8 cellular contexts compared by ENCODE assay signal in genomic region chr6:34238507-34239239, GRCh38. TPM values are rescaled to one million over a fixed set of nuclear protein-coding genes. Genes with fewer than 3 reads are reported as not detected.
A peak's percentile ranks its signal among the peaks of the same experiment; 100 is the strongest.
DNase-seq lines count a peak whose midpoint lies in the region; ATAC-seq, FAIRE-seq and TF ChIP-seq lines count a peak whose summit lies in the region.

No MANE protein-coding gene starts in this region.

- peaks cover 7% of the 10 kb centered on the region; the same call in 2 of the 3 replicates for H3K9me3 Mint-ChIP-seq in GM23338
- no peaks in the 10 kb centered on the region for H3K9me3 Mint-ChIP-seq in activated naive CD8-positive, alpha-beta T cell (ENCODE audit: low read depth)

- H3K9me3 ChIP-seq in A549 = no peaks in the 10 kb centered on the region

- peaks cover 54% of the 10 kb centered on the region for H3K27me3 Mint-ChIP-seq in GM23338 (ENCODE audit: insufficient read depth, low read depth, poor library complexity)
- H3K27me3 Mint-ChIP-seq in activated naive CD8-positive, alpha-beta T cell = no peaks in the 10 kb centered on the region

- TF ChIP-seq EP300 in A549 (IDR thresholded peaks at IDR 0.05) = no peak

- TF ChIP-seq RAD21 in A549 (conservative IDR thresholded peaks at IDR 0.05 in 1 of 2, IDR thresholded peaks at IDR 0.05 in 1 of 2) = no peak

- peaks cover 68% of the 10 kb centered on the region for H3K4me1 ChIP-seq in A549
- peaks cover 60% of the 10 kb centered on the region for H3K4me1 ChIP-seq in GM23338 (ENCODE audit: insufficient read depth)

- peak overlapping the region; percentile 98 for H3K27ac Mint-ChIP-seq in GM23338
- peak overlapping the region; percentile 97 for H3K27ac Mint-ChIP-seq in activated naive CD8-positive, alpha-beta T cell

- H3K4me3 Mint-ChIP-seq in GM23338 = peak overlapping the region; percentile 98
- H3K4me3 Mint-ChIP-seq in activated naive CD8-positive, alpha-beta T cell = peak overlapping the region; percentile 94

- H3K4me2 ChIP-seq in A549 (peak overlapping the region; percentile 94), GM23338 (peak overlapping the region; percentile 92)

- H3F3A ChIP-seq in GM23338 (replicated peaks; ENCODE audit: low read depth) = peaks cover 73% of the 10 kb centered on the region

- H3K27ac ChIP-seq in A549 = peak overlapping the region; percentile 98 to 99
- H3K27ac ChIP-seq in GM23338 (ENCODE audit: low read depth) = peak overlapping the region; percentile 97

- DNase-seq in A549 (ENCODE audit: low read depth in 1 of 2, low spot score in 1 of 2) (no peak), GM23338 (ENCODE audit: low spot score) (no peak), lower leg skin (ENCODE audit: low spot score in 2 of 2) (peak in 1 of 2 donors; percentile 82), kidney glomerular epithelial cell (lab: John Stamatoyannopoulos, UW) (no peak), ecto neural progenitor cell (ENCODE audit: low spot score) (no peak)

- H3K36me3 ChIP-seq in GM23338 (ENCODE audit: insufficient read depth) = peaks cover 48% of the 10 kb centered on the region

- H2AFZ ChIP-seq in GM23338 = no peak overlapping the region

- H3K9me2 ChIP-seq in GM23338 (ENCODE audit: insufficient read depth) = no peaks in the 10 kb centered on the region

- no peak for TF ChIP-seq CTCF in A549 (IDR thresholded peaks at IDR 0.05)
- TF ChIP-seq CTCF in GM23338 (conservative IDR thresholded peaks at IDR 0.05; ENCODE audit: low read depth in 2 of 2) = no peak
- TF ChIP-seq CTCF in lower leg skin (IDR thresholded peaks at IDR 0.05) = no peak

- H3K4me1 Mint-ChIP-seq in GM23338 = peaks cover 57% of the 10 kb centered on the region
- H3K4me1 Mint-ChIP-seq in activated naive CD8-positive, alpha-beta T cell (ENCODE audit: low read depth) = peaks cover 62% of the 10 kb centered on the region

- H3K79me2 ChIP-seq in GM23338 (replicated peaks; ENCODE audit: insufficient read depth) = peaks cover 70% of the 10 kb centered on the region

- POLR2A ChIA-PET in A549 (lab: Yijun Ruan, JAX) = no interaction called here

- FAIRE-seq in A549 (lab: Jason Lieb, UNC) = no peak

- peak overlapping the region; percentile 83 for H3K4me3 ChIP-seq in A549
- H3K4me3 ChIP-seq in GM23338 = peak overlapping the region; percentile 73
- peak overlapping the region; percentile 41 for H3K4me3 ChIP-seq in lower leg skin (ENCODE audit: low read depth, poor library complexity, severe bottlenecking)

- CTCF ChIA-PET in A549 (lab: Yijun Ruan, JAX) = no interaction called here

- H3K36me3 Mint-ChIP-seq in GM23338 (ENCODE audit: low read depth) = peaks cover 56% of the 10 kb centered on the region
- peaks cover 12% of the 10 kb centered on the region for H3K36me3 Mint-ChIP-seq in activated naive CD8-positive, alpha-beta T cell

- intact Hi-C loops in lower leg skin (cut with DNase I; ENCODE audit: low total_unique reads) = no loop called here

- TF ChIP-seq POLR2A in A549 (IDR thresholded peaks at IDR 0.05; ENCODE audit: low read length) (no peak), lower leg skin (IDR thresholded peaks at IDR 0.05) (no peak)

- 13% methylated on average over 11 of the region's 12 CpGs for WGBS in A549 (ENCODE audit: missing lambda C conversion rate)
- WGBS in lower leg skin, 2 donors = 60 to 63% methylated on average over 12 of the region's 12 CpGs

- ATAC-seq in A549 = no peak
- ATAC-seq in GM23338 = no peak
- ATAC-seq in HG03520 (IDR thresholded peaks at IDR 0.05; ENCODE audit: unreplicated experiment) = no peak
- ATAC-seq in HG02938 (IDR thresholded peaks at IDR 0.05; ENCODE audit: unreplicated experiment) = no peak

- peaks cover 57% of the 10 kb centered on the region for H4K20me1 ChIP-seq in GM23338 (replicated peaks; ENCODE audit: insufficient read depth)

- no peaks in the 10 kb centered on the region for H3K27me3 ChIP-seq in GM23338 (ENCODE audit: insufficient read depth)

TF ChIP-seq in A549, 52 proteins besides CTCF, POLR2A, EP300 and RAD21:
- no peak for TF ChIP-seq ESRRA (IDR thresholded peaks at IDR 0.05; ENCODE audit: borderline replicate concordance, low read length)
- no peak for TF ChIP-seq HDAC2 (IDR thresholded peaks at IDR 0.05)
- no peak for TF ChIP-seq TP53 (CRISPR knock-in tag; IDR thresholded peaks at IDR 0.05)
- no peak for TF ChIP-seq MAZ (IDR thresholded peaks at IDR 0.05; ENCODE audit: borderline replicate concordance, low read depth, low read length)
- no peak for TF ChIP-seq JUN (IDR thresholded peaks at IDR 0.05)
- TF ChIP-seq POLR2AphosphoS2 (conservative IDR thresholded peaks at IDR 0.05; ENCODE audit: low read length) = no peak
- no peak for TF ChIP-seq KDM1A (IDR thresholded peaks at IDR 0.05; ENCODE audit: low read depth)
- no peak for TF ChIP-seq PHF8 (IDR thresholded peaks at IDR 0.05; ENCODE audit: borderline replicate concordance, low read depth)
- no peak for TF ChIP-seq CEBPB (IDR thresholded peaks at IDR 0.05)

TF ChIP-seq in GM23338, 12 proteins besides CTCF, POLR2A, EP300 and RAD21 (continues in another document):
- TF ChIP-seq ZNF331 (CRISPR knock-in tag; IDR thresholded peaks at IDR 0.05; ENCODE audit: low read depth) = no peak
- TF ChIP-seq EZH2 (IDR thresholded peaks at IDR 0.05; ENCODE audit: low read depth, unreplicated experiment) = no peak
- TF ChIP-seq REST (IDR thresholded peaks at IDR 0.05; ENCODE audit: unreplicated experiment) = no peak

RNA-seq across cellular contexts. Expression of gene HMGA1, which starts 2.0 kb away (rescaled TPM):
- polyA plus RNA-seq in A549 (2011; rRNA removed) (119 and 127 TPM in 2 replicates), A549 (2017; fragmentation: RNase III; extraction: RNeasy Plus Mini Kit Qiagen cat#74134 plus additional on column Dnase treatment) (241 to 280 TPM (median 249 TPM) in 3 replicates), GM23338 (2016; fragmentation: Nextera tagmentation; extraction: Ambion mirVana) (1,386 and 1,411 TPM in 2 replicates)
- polyA plus RNA-seq in A549 (2012; cell fraction: cytosol; rRNA removed) = 344 and 469 TPM in 2 replicates
- 259 and 338 TPM in 2 replicates for polyA plus RNA-seq in A549 (2012; cell fraction: nucleus; rRNA removed)
- polyA minus RNA-seq in A549 (2011; rRNA and poly(A)+ RNA removed) = 88.2 and 109 TPM in 2 replicates
- total RNA-seq in GM23338 (2014; rRNA removed; shearing (Covaris generic)) = 1,700 and 2,052 TPM in 2 replicates
- 100 to 1,000 TPM; 134 to 188 (median 167) TPM for total RNA-seq in lower leg skin

RNA-seq across cellular contexts. Expression of gene SMIM29, which starts 10.1 kb away (rescaled TPM):
- polyA plus RNA-seq in A549 (2011; rRNA removed) (8.1 and 11.0 TPM in 2 replicates), A549 (2017; fragmentation: RNase III; extraction: RNeasy Plus Mini Kit Qiagen cat#74134 plus additional on column Dnase treatment) (13.2 to 15.4 TPM (median 15.0 TPM) in 3 replicates), GM23338 (2016; fragmentation: Nextera tagmentation; extraction: Ambion mirVana) (15.9 and 17.0 TPM in 2 replicates)
- 22.5 and 26.3 TPM in 2 replicates for polyA plus RNA-seq in A549 (2012; cell fraction: cytosol; rRNA removed)
- 24.9 and 27.1 TPM in 2 replicates for polyA plus RNA-seq in A549 (2012; cell fraction: nucleus; rRNA removed)
- polyA minus RNA-seq in A549 (2011; rRNA and poly(A)+ RNA removed) = 8.6 and 11.5 TPM in 2 replicates
- 5.0 and 9.0 TPM in 2 replicates for total RNA-seq in GM23338 (2014; rRNA removed; shearing (Covaris generic))
- total RNA-seq in lower leg skin = 10 to 100 TPM; 34.3 to 92.2 (median 57.1) TPM
